Comparison of ENCODE assay signal across 8 cellular contexts in genomic region chr1:234356615-234357269, GRCh38. TPM values are rescaled to one million over a fixed set of nuclear protein-coding genes. Genes with fewer than 3 reads are reported as not detected.
DNase-seq lines count a peak whose midpoint lies in the region; ATAC-seq and TF ChIP-seq lines count a peak whose summit lies in the region.
"Not testable (repeated sequence)": the region's sequence is repeated elsewhere in the genome, so short reads cannot be mapped to it uniquely, and the experiment has no call there.

No MANE protein-coding gene starts in this region.

- not testable (repeated sequence) for H3K9me3 ChIP-seq in ovary

- intact Hi-C loops in ovary (cut with DNase I): not testable (repeated sequence)

- not testable (repeated sequence) for TF ChIP-seq CTCF in fibroblast of the aortic adventitia (IDR thresholded peaks at IDR 0.05; ENCODE audit: insufficient read depth, low read length); ovary (IDR thresholded peaks at IDR 0.05)

- H3K27ac ChIP-seq in ovary: not testable (repeated sequence)

- H3K36me3 Mint-ChIP-seq in activated naive CD4-positive, alpha-beta T cell treated with anti-CD3 and anti-CD28 coated beads, Interleukin-2, amount 50 U/mL, for 72 hours: peaks cover 0 to 16% of the 10 kb centered on the region in 2 donors

- not testable (repeated sequence) for H3K4me1 ChIP-seq in ovary (ENCODE audit: insufficient read depth)

- not testable (repeated sequence) for H3K36me3 ChIP-seq in ovary

- not testable (repeated sequence) for H3K27me3 ChIP-seq in ovary

- ATAC-seq in HG03066 (IDR thresholded peaks at IDR 0.05; ENCODE audit: low read depth, unreplicated experiment): peak; percentile 83
- peak; percentile 67 to 98 for ATAC-seq in activated naive CD4-positive, alpha-beta T cell treated with anti-CD3 and anti-CD28 coated beads, Interleukin-2, amount 50 U/mL, for 72 hours

- 54 to 62% (median 58%) methylated on average over 35 of the region's 35 CpGs for WGBS in ovary, 3 donors

- DNase-seq in DMS79 (lab: John Stamatoyannopoulos, UW): peak; percentile 71
- peak; percentile 65 for DNase-seq in NCI-H510A treated with DMSO at 0.1 percent for 48 hours (lab: John Stamatoyannopoulos, UW)
- DNase-seq in activated CD4-positive, CD25-positive, alpha-beta regulatory T cell treated with anti-CD3 and anti-CD28 coated beads, Interleukin-2, amount 50 U/mL, for 72 hours: peak; percentile 38
- peak; percentile 35 to 86 for DNase-seq in activated naive CD4-positive, alpha-beta T cell treated with anti-CD3 and anti-CD28 coated beads, Interleukin-2, amount 50 U/mL, for 72 hours (ENCODE audit: low spot score in 2 of 2)
- DNase-seq in fibroblast of the aortic adventitia (ENCODE audit: low read depth): not testable (repeated sequence)
- DNase-seq in ovary: peak in 3 of 5 donors; percentile 15 to 54 (median 37)
- peak; percentile 9 to 58 (median 36) for DNase-seq in stimulated activated naive CD4-positive, alpha-beta T cell (lab: John Stamatoyannopoulos, UW)

- TF ChIP-seq EP300 in ovary (IDR thresholded peaks at IDR 0.05): not testable (repeated sequence)

- H3K9me3 Mint-ChIP-seq in activated naive CD4-positive, alpha-beta T cell treated with anti-CD3 and anti-CD28 coated beads, Interleukin-2, amount 50 U/mL, for 72 hours: not testable (repeated sequence)

- peak overlapping the region; percentile 40 to 93 for H3K27ac Mint-ChIP-seq in activated naive CD4-positive, alpha-beta T cell treated with anti-CD3 and anti-CD28 coated beads, Interleukin-2, amount 50 U/mL, for 72 hours

- not testable (repeated sequence) for TF ChIP-seq POLR2A in ovary (IDR thresholded peaks at IDR 0.05)

- H3K4me3 ChIP-seq in fibroblast of the aortic adventitia (ENCODE audit: low read depth, low read length) (peak overlapping the region; percentile 35), ovary (peak overlapping the region; percentile 11)

RNA-seq across cellular contexts. Expression of gene COA6, which starts 16.5 kb away (rescaled TPM):
- 10 to 100 TPM; 58.9 to 79.4 TPM for total RNA-seq in activated naive CD4-positive, alpha-beta T cell treated with anti-CD3 and anti-CD28 coated beads, Interleukin-2, amount 50 U/mL, for 72 hours
- total RNA-seq in fibroblast of the aortic adventitia (ENCODE audit: low replicate concordance) (24.6 and 39.2 TPM in 2 replicates), ovary (10 to 100 TPM; 12.8 to 20.4 (median 16.9) TPM)
- polyA plus RNA-seq in ovary: 10 to 100 TPM; 26.0 to 28.3 TPM
